14 cellular contexts compared by ENCODE assay signal in the genomic region with DNA sequence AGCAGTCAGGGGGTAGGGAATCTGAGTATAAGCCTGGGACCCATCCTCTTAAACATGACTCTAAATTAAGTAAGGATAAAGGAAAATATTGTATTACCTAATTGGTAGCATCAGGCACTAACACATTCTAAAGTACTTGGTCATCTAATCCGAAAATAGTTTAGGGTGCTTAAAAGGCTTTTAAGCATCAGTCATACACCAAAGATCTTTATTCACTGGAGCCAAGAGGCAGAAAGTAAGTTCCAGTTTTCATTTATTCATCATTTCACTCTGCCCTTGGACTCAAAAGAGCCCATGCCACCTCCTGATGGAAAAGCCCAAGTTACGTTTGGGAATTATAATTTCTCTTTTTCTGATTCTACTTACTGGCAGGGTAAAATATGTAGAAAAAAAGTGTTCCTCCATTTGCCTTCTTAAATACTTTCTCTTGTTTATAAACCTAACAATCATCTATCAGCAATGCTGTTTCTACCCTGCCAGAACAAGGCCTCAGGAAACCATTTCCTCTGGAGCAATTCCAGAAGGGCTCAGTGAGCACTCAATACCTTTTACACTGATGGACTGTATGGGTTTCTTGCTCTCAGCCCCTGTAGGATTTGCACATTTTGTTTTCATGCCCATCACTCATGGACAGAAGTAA.
DNase-seq lines count a peak whose midpoint lies in the region; ATAC-seq, FAIRE-seq and TF ChIP-seq lines count a peak whose summit lies in the region.
"Had no signal": no experiment of that assay in that cellular context is flagged by ENCODE, and none has a peak within 500 bp of the region (broad histone marks: within the 10 kb centered on the region; RNA-seq: fewer than 3 reads in every experiment).

No MANE protein-coding gene starts in this region.

- no peaks in the 10 kb centered on the region for H3K79me2 ChIP-seq in GM23248 (ENCODE audit: insufficient read depth)

- peak overlapping the region; percentile 69 for H3K4me2 ChIP-seq in GM23248 (ENCODE audit: unreplicated experiment)

- no peaks in the 10 kb centered on the region for H4K20me1 ChIP-seq in GM23248 (ENCODE audit: insufficient read depth)

- TF ChIP-seq CTCF in breast epithelium (IDR thresholded peaks at IDR 0.05), result no peak
- TF ChIP-seq CTCF in stomach (IDR thresholded peaks at IDR 0.05), result no peak
- no peak for TF ChIP-seq CTCF in ovary (IDR thresholded peaks at IDR 0.05)

- no peaks in the 10 kb centered on the region for H3K9me3 ChIP-seq in GM23248 (ENCODE audit: low read depth)
- H3K9me3 ChIP-seq in breast epithelium, result no peaks in the 10 kb centered on the region
- H3K9me3 ChIP-seq in stomach, result no peaks in the 10 kb centered on the region
- no peaks in the 10 kb centered on the region for H3K9me3 ChIP-seq in ovary

- peak overlapping the region; percentile 36 for H2AFZ ChIP-seq in GM23248

- TF ChIP-seq POLR2A in breast epithelium (IDR thresholded peaks at IDR 0.05) (no peak), stomach (IDR thresholded peaks at IDR 0.05) (no peak), ovary (IDR thresholded peaks at IDR 0.05) (no peak)

- 0 to 6% methylated on average over 2 of the region's 2 CpGs for WGBS in GM23248 (ENCODE audit: low coverage in 1 of 2, low lambda C conversion rate in 2 of 2, missing lambda C conversion rate in 2 of 2), 2 experiments
- WGBS in stomach, 5 donors, result 38 to 66% (median 58%) methylated on average over 2 of the region's 2 CpGs
- WGBS in ovary, 3 donors, result 35 to 55% (median 51%) methylated on average over 2 of the region's 2 CpGs

- TF ChIP-seq EP300 in stomach (IDR thresholded peaks at IDR 0.05) (no peak), ovary (IDR thresholded peaks at IDR 0.05) (no peak)

- peak overlapping the region; percentile 75 for H3K27ac ChIP-seq in GM23248
- H3K27ac ChIP-seq in breast epithelium, result peak overlapping the region; percentile 35 to 67
- H3K27ac ChIP-seq in stomach, result peak overlapping the region in 4 of 5 donors; percentile 4 to 56 (median 52)
- no peak overlapping the region for H3K27ac ChIP-seq in ovary

- peaks cover 31% of the 10 kb centered on the region for H3F3A ChIP-seq in GM23248 (ENCODE audit: insufficient read depth)

- H3K4me3 ChIP-seq in GM23248, result peak overlapping the region; percentile 29
- no peak overlapping the region for H3K4me3 ChIP-seq in breast epithelium
- H3K4me3 ChIP-seq in stomach, result no peak overlapping the region
- no peak overlapping the region for H3K4me3 ChIP-seq in ovary

- H3K27me3 ChIP-seq in GM23248 (replicated peaks; ENCODE audit: insufficient read depth) (no peaks in the 10 kb centered on the region), breast epithelium (no peaks in the 10 kb centered on the region), stomach (no peaks in the 10 kb centered on the region), ovary (no peaks in the 10 kb centered on the region)

- peaks cover 53% of the 10 kb centered on the region for H3K4me1 ChIP-seq in GM23248 (ENCODE audit: insufficient read depth)
- H3K4me1 ChIP-seq in breast epithelium, result peaks cover 0 to 3% of the 10 kb centered on the region in 2 donors
- peaks cover 0 to 8% (median 3%) of the 10 kb centered on the region in 4 donors for H3K4me1 ChIP-seq in stomach
- H3K4me1 ChIP-seq in ovary (ENCODE audit: insufficient read depth), result no peaks in the 10 kb centered on the region

- no peaks in the 10 kb centered on the region for H3K36me3 ChIP-seq in GM23248 (ENCODE audit: low read depth)
- H3K36me3 ChIP-seq in breast epithelium, result no peaks in the 10 kb centered on the region
- H3K36me3 ChIP-seq in stomach, result no peaks in the 10 kb centered on the region
- no peaks in the 10 kb centered on the region for H3K36me3 ChIP-seq in ovary

- DNase-seq in GM23248, result peak; percentile 86
- no peak for DNase-seq in breast epithelium (ENCODE audit: low spot score in 2 of 2)
- DNase-seq in left ventricle myocardium superior, result no peak
- DNase-seq in stomach, result no peak
- no peak for DNase-seq in ovary
- no peak for DNase-seq in HTR-8/SVneo (ENCODE audit: insufficient read length, low spot score)
- no peak for DNase-seq in Ammon's horn (ENCODE audit: low spot score)
- DNase-seq: activated CD4-positive, alpha-beta memory T cell treated with anti-CD3 and anti-CD28 coated beads, Interleukin-2, amount 10 ng/mL, durations not matched to agents 7 days and 5 days; activated naive CD4-positive, alpha-beta T cell treated with anti-CD3 and anti-CD28 coated beads for 36 hours; CD8-positive, alpha-beta memory T cell; NCI-H1694 treated with DMSO at 0.1 percent for 48 hours; T-helper 1 cell had no signal

- in situ Hi-C loops in GM23248 (cut with MboI), result loop anchor here (10.0 kb wide), 1 partner anchor 57 kb away; no protein-coding TSS in a partner anchor

- intact Hi-C loops in breast epithelium (cut with DNase I; ENCODE audit: low total_unique reads) (no loop called here), left ventricle myocardium superior (cut with micrococcal nuclease) (no loop called here), stomach (cut with DNase I; ENCODE audit: low total_unique reads) (no loop called here), ovary (cut with DNase I) (no loop called here)

- H3K9ac ChIP-seq in GM23248, result peak overlapping the region; percentile 32

- no peak for FAIRE-seq in HTR-8/SVneo (lab: Jason Lieb, UNC)
- FAIRE-seq: H1 had no signal

- H3K9me2 ChIP-seq in GM23248 (ENCODE audit: insufficient read depth), result no peaks in the 10 kb centered on the region

- ATAC-seq in left ventricle myocardium superior (peak; percentile 75), GM18517 (IDR thresholded peaks at IDR 0.05; ENCODE audit: unreplicated experiment) (no peak)

Comparison
In these comparisons a context has a peak if more than half of its experiments do, and no peak if none do; other contexts are left out.
1. H3K27ac ChIP-seq: peak in GM23248 (single experiment), breast epithelium (2 of 2) and stomach (4 of 5); none in ovary (0 of 2).